ENCODE assay signal across 1 cellular context in the genomic region with DNA sequence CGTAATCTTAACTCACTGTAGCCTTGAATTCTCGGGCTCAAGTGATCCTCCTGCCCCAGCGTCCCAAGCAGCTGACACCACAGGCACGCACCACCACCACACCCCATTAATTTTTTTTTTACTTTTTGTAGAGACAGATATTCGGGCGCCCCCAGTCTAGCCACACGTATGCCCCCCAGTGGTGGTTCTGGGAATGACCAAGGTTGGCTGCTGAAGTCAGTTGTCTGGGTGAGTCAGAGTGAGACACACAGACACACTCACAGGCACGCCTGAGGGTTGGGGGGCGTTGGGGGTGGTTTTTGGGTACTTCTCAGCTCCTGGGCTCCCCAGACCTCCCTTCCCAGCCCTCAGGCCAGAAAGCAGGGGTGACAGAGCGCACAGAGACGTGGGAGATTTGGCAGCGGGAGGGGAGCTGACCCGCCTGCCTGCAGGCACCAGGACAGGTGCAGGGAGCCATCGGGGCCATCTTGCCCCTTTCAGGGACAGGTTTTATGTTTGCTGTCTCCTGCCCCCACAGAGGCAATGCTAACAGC.
TF ChIP-seq lines count a peak whose summit lies in the region.

No MANE protein-coding gene starts in this region.

TF ChIP-seq in K562, 482 proteins besides CTCF, POLR2A, EP300 and RAD21 (continued from another document):
- TF ChIP-seq, protein P1, sequence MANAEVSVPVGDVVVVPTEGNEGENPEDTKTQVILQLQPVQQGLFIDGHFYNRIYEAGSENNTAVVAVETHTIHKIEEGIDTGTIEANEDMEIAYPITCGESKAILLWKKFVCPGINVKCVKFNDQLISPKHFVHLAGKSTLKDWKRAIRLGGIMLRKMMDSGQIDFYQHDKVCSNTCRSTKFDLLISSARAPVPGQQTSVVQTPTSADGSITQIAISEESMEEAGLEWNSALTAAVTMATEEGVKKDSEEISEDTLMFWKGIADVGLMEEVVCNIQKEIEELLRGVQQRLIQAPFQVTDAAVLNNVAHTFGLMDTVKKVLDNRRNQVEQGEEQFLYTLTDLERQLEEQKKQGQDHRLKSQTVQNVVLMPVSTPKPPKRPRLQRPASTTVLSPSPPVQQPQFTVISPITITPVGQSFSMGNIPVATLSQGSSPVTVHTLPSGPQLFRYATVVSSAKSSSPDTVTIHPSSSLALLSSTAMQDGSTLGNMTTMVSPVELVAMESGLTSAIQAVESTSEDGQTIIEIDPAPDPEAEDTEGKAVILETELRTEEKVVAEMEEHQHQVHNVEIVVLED (CRISPR knock-in tag; IDR thresholded peaks at IDR 0.05): no peak
- TF ChIP-seq BCL6 (CRISPR knock-in tag; IDR thresholded peaks at IDR 0.05) (no peak), BCOR (IDR thresholded peaks at IDR 0.05) (no peak), ARNT (IDR thresholded peaks at IDR 0.05) (0 out of 4 replicates have a peak, but pooled peaks of 1 of the 2 experiments have one; percentile 29), PYGO2 (tag; IDR thresholded peaks at IDR 0.05) (no peak), ZNF551 (CRISPR knock-in tag; IDR thresholded peaks at IDR 0.05) (no peak), KAT8 (IDR thresholded peaks at IDR 0.05; ENCODE audit: low read depth) (no peak), MCM7 (IDR thresholded peaks at IDR 0.05) (no peak), E2F3 (CRISPR knock-in tag; IDR thresholded peaks at IDR 0.05) (no peak), ETV6 (IDR thresholded peaks at IDR 0.05; ENCODE audit: borderline replicate concordance in 1 of 2, low read depth in 2 of 2, low read length in 1 of 2) (no peak), ETV6 (CRISPR knock-in tag; IDR thresholded peaks at IDR 0.05; ENCODE audit: borderline replicate concordance) (no peak), ARID2 (IDR thresholded peaks at IDR 0.05) (peak; percentile 21; the same call in 1 of the 2 replicates)
- TF ChIP-seq, protein P2, sequence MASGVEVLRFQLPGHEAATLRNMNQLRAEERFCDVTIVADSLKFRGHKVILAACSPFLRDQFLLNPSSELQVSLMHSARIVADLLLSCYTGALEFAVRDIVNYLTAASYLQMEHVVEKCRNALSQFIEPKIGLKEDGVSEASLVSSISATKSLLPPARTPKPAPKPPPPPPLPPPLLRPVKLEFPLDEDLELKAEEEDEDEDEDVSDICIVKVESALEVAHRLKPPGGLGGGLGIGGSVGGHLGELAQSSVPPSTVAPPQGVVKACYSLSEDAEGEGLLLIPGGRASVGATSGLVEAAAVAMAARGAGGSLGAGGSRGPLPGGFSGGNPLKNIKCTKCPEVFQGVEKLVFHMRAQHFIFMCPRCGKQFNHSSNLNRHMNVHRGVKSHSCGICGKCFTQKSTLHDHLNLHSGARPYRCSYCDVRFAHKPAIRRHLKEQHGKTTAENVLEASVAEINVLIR (CRISPR knock-in tag; IDR thresholded peaks at IDR 0.05): no peak
- TF ChIP-seq, protein P3, sequence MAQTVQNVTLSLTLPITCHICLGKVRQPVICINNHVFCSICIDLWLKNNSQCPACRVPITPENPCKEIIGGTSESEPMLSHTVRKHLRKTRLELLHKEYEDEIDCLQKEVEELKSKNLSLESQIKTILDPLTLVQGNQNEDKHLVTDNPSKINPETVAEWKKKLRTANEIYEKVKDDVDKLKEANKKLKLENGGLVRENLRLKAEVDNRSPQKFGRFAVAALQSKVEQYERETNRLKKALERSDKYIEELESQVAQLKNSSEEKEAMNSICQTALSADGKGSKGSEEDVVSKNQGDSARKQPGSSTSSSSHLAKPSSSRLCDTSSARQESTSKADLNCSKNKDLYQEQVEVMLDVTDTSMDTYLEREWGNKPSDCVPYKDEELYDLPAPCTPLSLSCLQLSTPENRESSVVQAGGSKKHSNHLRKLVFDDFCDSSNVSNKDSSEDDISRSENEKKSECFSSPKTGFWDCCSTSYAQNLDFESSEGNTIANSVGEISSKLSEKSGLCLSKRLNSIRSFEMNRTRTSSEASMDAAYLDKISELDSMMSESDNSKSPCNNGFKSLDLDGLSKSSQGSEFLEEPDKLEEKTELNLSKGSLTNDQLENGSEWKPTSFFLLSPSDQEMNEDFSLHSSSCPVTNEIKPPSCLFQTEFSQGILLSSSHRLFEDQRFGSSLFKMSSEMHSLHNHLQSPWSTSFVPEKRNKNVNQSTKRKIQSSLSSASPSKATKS (CRISPR knock-in tag; IDR thresholded peaks at IDR 0.05): no peak
- TF ChIP-seq, protein P4, sequence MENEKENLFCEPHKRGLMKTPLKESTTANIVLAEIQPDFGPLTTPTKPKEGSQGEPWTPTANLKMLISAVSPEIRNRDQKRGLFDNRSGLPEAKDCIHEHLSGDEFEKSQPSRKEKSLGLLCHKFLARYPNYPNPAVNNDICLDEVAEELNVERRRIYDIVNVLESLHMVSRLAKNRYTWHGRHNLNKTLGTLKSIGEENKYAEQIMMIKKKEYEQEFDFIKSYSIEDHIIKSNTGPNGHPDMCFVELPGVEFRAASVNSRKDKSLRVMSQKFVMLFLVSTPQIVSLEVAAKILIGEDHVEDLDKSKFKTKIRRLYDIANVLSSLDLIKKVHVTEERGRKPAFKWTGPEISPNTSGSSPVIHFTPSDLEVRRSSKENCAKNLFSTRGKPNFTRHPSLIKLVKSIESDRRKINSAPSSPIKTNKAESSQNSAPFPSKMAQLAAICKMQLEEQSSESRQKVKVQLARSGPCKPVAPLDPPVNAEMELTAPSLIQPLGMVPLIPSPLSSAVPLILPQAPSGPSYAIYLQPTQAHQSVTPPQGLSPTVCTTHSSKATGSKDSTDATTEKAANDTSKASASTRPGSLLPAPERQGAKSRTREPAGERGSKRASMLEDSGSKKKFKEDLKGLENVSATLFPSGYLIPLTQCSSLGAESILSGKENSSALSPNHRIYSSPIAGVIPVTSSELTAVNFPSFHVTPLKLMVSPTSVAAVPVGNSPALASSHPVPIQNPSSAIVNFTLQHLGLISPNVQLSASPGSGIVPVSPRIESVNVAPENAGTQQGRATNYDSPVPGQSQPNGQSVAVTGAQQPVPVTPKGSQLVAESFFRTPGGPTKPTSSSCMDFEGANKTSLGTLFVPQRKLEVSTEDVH (IDR thresholded peaks at IDR 0.05; ENCODE audit: low read depth, partially characterized antibody): no peak
